ENCODE assay signal across 9 cellular contexts in genomic region chr5:139388198-139388821, GRCh38. TPM values are rescaled to one million over a fixed set of nuclear protein-coding genes. Genes with fewer than 3 reads are reported as not detected.
DNase-seq lines count a peak whose midpoint lies in the region; ATAC-seq and TF ChIP-seq lines count a peak whose summit lies in the region.
"Had no signal": no experiment of that assay in that cellular context is flagged by ENCODE, and none has a peak within 500 bp of the region (broad histone marks: within the 10 kb centered on the region; RNA-seq: fewer than 3 reads in every experiment).

No MANE protein-coding gene starts in this region.

- BruUV-seq in Calu3 (replicated peaks; lab: Mats Ljungman, UMichigan) (no TSS peak), HCT116 (replicated peaks; lab: Mats Ljungman, UMichigan) (no TSS peak)

- peaks cover 25% of the 10 kb centered on the region for H3K36me3 Mint-ChIP-seq in Calu3 (ENCODE audit: insufficient read depth, unreplicated experiment)

- no peak overlapping the region for H3K4me2 ChIP-seq in HCT116 (ENCODE audit: low read length)

- POLR2A ChIA-PET in HCT116 (lab: Charles Lee) = no interaction called here

- CTCF ChIA-PET in Calu3 (lab: Charles Lee) = interaction anchor here (0.5 to 1.8 kb wide), 2 partner anchors 125 to 1841 kb away, joined by 4 to 5 read pairs; no protein-coding TSS in a partner anchor
- CTCF ChIA-PET in HCT116 (lab: Charles Lee) = no interaction called here

- no peak for TF ChIP-seq POLR2A in HCT116 (IDR thresholded peaks at IDR 0.05; ENCODE audit: borderline replicate concordance, extremely low read depth, insufficient read depth, insufficient read length)

- no peak for TF ChIP-seq CTCF in Calu3 (IDR thresholded peaks at IDR 0.05; ENCODE audit: unreplicated experiment)
- TF ChIP-seq CTCF in HCT116 (IDR thresholded peaks at IDR 0.05 in 2 of 3, conservative IDR thresholded peaks at IDR 0.05 in 1 of 3; ENCODE audit: borderline replicate concordance in 1 of 3, insufficient read depth in 1 of 3, low read depth in 2 of 3, low read length in 2 of 3) = no peak
- no peak for TF ChIP-seq CTCF in mucosa of descending colon (IDR thresholded peaks at IDR 0.05)

- H3K36me3 ChIP-seq in HCT116 (ENCODE audit: control insufficient read depth in 1 of 2, insufficient read depth in 2 of 2, low read length in 2 of 2) (no peaks in the 10 kb centered on the region), adipocyte (ENCODE audit: control insufficient read depth, insufficient read depth, low read length, severe bottlenecking) (no peaks in the 10 kb centered on the region), mucosa of descending colon (ENCODE audit: low read depth) (no peaks in the 10 kb centered on the region)

- no peak overlapping the region for H2AFZ ChIP-seq in HCT116 (ENCODE audit: low read depth, low read length, poor library complexity, severe bottlenecking)

- H4K20me1 ChIP-seq in HCT116 (ENCODE audit: insufficient read depth) = no peaks in the 10 kb centered on the region

- H3K27me3 ChIP-seq in HCT116 (ENCODE audit: insufficient read depth, low read length) (no peaks in the 10 kb centered on the region), adipocyte (replicated peaks; ENCODE audit: control insufficient read depth, insufficient read depth, low read length) (peaks cover 5% of the 10 kb centered on the region)

- H3K9me3 ChIP-seq in HCT116 (ENCODE audit: control insufficient read depth in 1 of 2, insufficient read depth in 1 of 2, low read depth in 1 of 2, low read length in 2 of 2) (no peaks in the 10 kb centered on the region), adipocyte (ENCODE audit: control insufficient read depth, low read length) (no peaks in the 10 kb centered on the region), mucosa of descending colon (no peaks in the 10 kb centered on the region)

- ATAC-seq in HCT116 (no peak), mucosa of descending colon (peak; percentile 56), GM19035 (IDR thresholded peaks at IDR 0.05; ENCODE audit: unreplicated experiment) (no peak)

- peak overlapping the region; percentile 28 for H3K4me3 Mint-ChIP-seq in Calu3 (ENCODE audit: low read depth, unreplicated experiment)

- H3K4me1 ChIP-seq in HCT116 (ENCODE audit: control insufficient read depth in 1 of 2, insufficient read depth in 2 of 2, low read length in 2 of 2) (peaks cover 17 to 33% of the 10 kb centered on the region in 2 experiments), adipocyte (ENCODE audit: control insufficient read depth, insufficient read depth, low read length) (peaks cover 37% of the 10 kb centered on the region), mucosa of descending colon (ENCODE audit: low read depth) (peaks cover 60% of the 10 kb centered on the region)

- intact Hi-C loops in Calu3 (cut with micrococcal nuclease; ENCODE audit: unreplicated experiment) (no loop called here), HCT116 (cut with micrococcal nuclease) (no loop called here), mucosa of descending colon (cut with DNase I, micrococcal nuclease) (no loop called here)

- RAD21 ChIA-PET in HCT116 (lab: Charles Lee; ENCODE audit: low non-redundant PET in 1 of 2, low total read pairs in 2 of 2, uncharacterized antibody in 2 of 2, unreplicated experiment in 2 of 2) = interaction anchor here in 1 of 2 experiments (1.0 kb wide), 1 partner anchor 46 kb away, joined by 5 read pairs; no protein-coding TSS in a partner anchor

- H3K4me1 Mint-ChIP-seq in Calu3 (ENCODE audit: low read depth, unreplicated experiment) = peaks cover 41% of the 10 kb centered on the region

- no peak for TF ChIP-seq RAD21 in HCT116 (IDR thresholded peaks at IDR 0.05; ENCODE audit: low read depth)

- peaks cover 3% of the 10 kb centered on the region; the same call in 1 of the 2 replicates for H3K79me2 ChIP-seq in HCT116 (ENCODE audit: insufficient read depth, low read length)

- no peak overlapping the region for H3K4me3 ChIP-seq in HCT116 (replicated peaks in 1 of 2; ENCODE audit: low read depth in 1 of 2, low read length in 2 of 2)
- H3K4me3 ChIP-seq in adipocyte (ENCODE audit: low read length) = no peak overlapping the region
- peak overlapping the region; percentile 26 for H3K4me3 ChIP-seq in mucosa of descending colon

- H3K9me3 Mint-ChIP-seq in Calu3 (ENCODE audit: low read depth, unreplicated experiment) = no peaks in the 10 kb centered on the region

- H3K9ac ChIP-seq in HCT116 (ENCODE audit: low read length) = 0 out of 2 replicates have a peak overlapping the region, but pooled peaks have one; percentile 6
- H3K9ac ChIP-seq in adipocyte (ENCODE audit: low read length) = no peak overlapping the region

- no peak for DNase-seq in Calu3
- DNase-seq in HCT116 (ENCODE audit: low read depth, low spot score) = no peak
- peak; percentile 30 for DNase-seq in adipocyte (ENCODE audit: low read depth)
- DNase-seq in mucosa of descending colon = peak; percentile 85 to 89 (median 87)
- no peak for DNase-seq in NCI-H1092 treated with DMSO at 0.1 percent for 48 hours (lab: John Stamatoyannopoulos, UW)
- DNase-seq in mesenteric fat pad (ENCODE audit: low spot score) = no peak
- DNase-seq in Ammon's horn (ENCODE audit: low spot score) = no peak
- DNase-seq: amygdala had no signal

- H3K27ac ChIP-seq in HCT116 (ENCODE audit: low read depth, low read length) = no peak overlapping the region

- no peak overlapping the region for H3K27ac Mint-ChIP-seq in Calu3 (ENCODE audit: unreplicated experiment)

- H3K27me3 Mint-ChIP-seq in Calu3 (ENCODE audit: unreplicated experiment) = no peaks in the 10 kb centered on the region

- H3K9me2 ChIP-seq in HCT116 (ENCODE audit: insufficient read depth) = no peaks in the 10 kb centered on the region

TF ChIP-seq in HCT116, 20 proteins besides CTCF, POLR2A, EP300 and RAD21 (continues in another document):
- TF ChIP-seq ZFX (IDR thresholded peaks at IDR 0.05) (no peak), JUND (IDR thresholded peaks at IDR 0.05) (no peak), SP1 (IDR thresholded peaks at IDR 0.05; ENCODE audit: low read depth) (no peak), SIN3A (IDR thresholded peaks at IDR 0.05; ENCODE audit: low read depth) (no peak), ZNF274 (IDR thresholded peaks at IDR 0.05; ENCODE audit: low read depth, low read length) (no peak), REST (IDR thresholded peaks at IDR 0.05; ENCODE audit: low read depth) (no peak), EGR1 (IDR thresholded peaks at IDR 0.05; ENCODE audit: low read depth) (no peak), EZH2phosphoT487 (IDR thresholded peaks at IDR 0.05; ENCODE audit: borderline replicate concordance) (no peak), YY1 (IDR thresholded peaks at IDR 0.05; ENCODE audit: extremely low read depth, insufficient replicate concordance, low read depth, low read length) (no peak)

RNA-seq across cellular contexts. Expression of gene MZB1, which starts 1.4 kb away (rescaled TPM):
- total RNA-seq in Calu3 (2022) (0.24 TPM in 1 of 2 replicates, not detected in the other), HCT116 (2021; ENCODE audit: unreplicated experiment) (0.81 TPM), mucosa of descending colon (10 to 100 TPM in 2 of 3 donors, 1 to 10 TPM in 1; 5.6 to 23.7 (median 10.2) TPM), mesenteric fat pad (0.61 TPM)
- polyA plus RNA-seq in HCT116 (2012) = not detected in 2 replicates

RNA-seq across cellular contexts. Expression of gene SLC23A1, which starts 5.2 kb away (rescaled TPM):
- total RNA-seq in Calu3 (2022) = 0.80 and 2.8 TPM in 2 replicates
- total RNA-seq in HCT116 (2021; ENCODE audit: unreplicated experiment) = not detected
- polyA plus RNA-seq in HCT116 (2012) = 0.02 TPM in 1 of 2 replicates, not detected in the other
- 1 to 10 TPM; 2.5 to 9.0 (median 5.1) TPM for total RNA-seq in mucosa of descending colon
- total RNA-seq in mesenteric fat pad = not detected

RNA-seq across cellular contexts. Expression of gene PROB1, which starts 6.6 kb away (rescaled TPM):
- 1.9 and 2.4 TPM in 2 replicates for total RNA-seq in Calu3 (2022)
- total RNA-seq in HCT116 (2021; ENCODE audit: unreplicated experiment) = 1.7 TPM
- 1.4 and 1.7 TPM in 2 replicates for polyA plus RNA-seq in HCT116 (2012)
- total RNA-seq in mucosa of descending colon = under 1 TPM; 0.58 to 0.98 (median 0.94) TPM
- 2.1 TPM for total RNA-seq in mesenteric fat pad

RNA-seq across cellular contexts. Expression of gene SPATA24, which starts 15.6 kb away (rescaled TPM):
- total RNA-seq in Calu3 (2022) (5.1 and 6.8 TPM in 2 replicates), HCT116 (2021; ENCODE audit: unreplicated experiment) (3.1 TPM), mucosa of descending colon (1 to 10 TPM; 3.0 to 4.5 (median 3.4) TPM), mesenteric fat pad (2.0 TPM)
- 3.8 and 5.8 TPM in 2 replicates for polyA plus RNA-seq in HCT116 (2012)

RNA-seq across cellular contexts. Expression of gene PAIP2, which starts 46.7 kb away (rescaled TPM):
- total RNA-seq in Calu3 (2022) (73.0 and 81.2 TPM in 2 replicates), HCT116 (2021; ENCODE audit: unreplicated experiment) (108 TPM), mucosa of descending colon (10 to 100 TPM; 42.1 to 85.1 (median 44.5) TPM), mesenteric fat pad (79.3 TPM)
- 84.6 and 88.0 TPM in 2 replicates for polyA plus RNA-seq in HCT116 (2012)

Comparison
In these comparisons a context has a peak if more than half of its experiments do, and no peak if none do; other contexts are left out.
1. DNase-seq: peak in adipocyte (single experiment) and mucosa of descending colon (3 of 3); none in Calu3 (single experiment), HCT116 (single experiment), NCI-H1092 treated with DMSO at 0.1 percent for 48 hours (single experiment), mesenteric fat pad (single experiment) and Ammon's horn (single experiment).